Comparison of ENCODE assay signal across 9 cellular contexts in genomic region chr6:106163446-106163965, GRCh38.
DNase-seq lines count a peak whose midpoint lies in the region; ATAC-seq and TF ChIP-seq lines count a peak whose summit lies in the region.
"Had no signal": no experiment of that assay in that cellular context is flagged by ENCODE, and none has a peak within 500 bp of the region (broad histone marks: within the 10 kb centered on the region; RNA-seq: fewer than 3 reads in every experiment).

No MANE protein-coding gene starts in this region.

- H3K4me3 Mint-ChIP-seq in CD14-positive monocyte, result peak overlapping the region; percentile 75 to 88

- H3K27ac ChIP-seq in hepatocyte, result no peak overlapping the region

- H3K4me1 ChIP-seq in hepatocyte (ENCODE audit: insufficient read depth), result no peaks in the 10 kb centered on the region

- H3K36me3 Mint-ChIP-seq in CD14-positive monocyte, result peaks cover 0 to 5% of the 10 kb centered on the region in 2 donors

- peaks cover 0 to 2% (median 0%) of the 10 kb centered on the region in 7 donors for H3K9me3 Mint-ChIP-seq in CD14-positive monocyte

- no peak overlapping the region for H2AFZ ChIP-seq in hepatocyte

- no peak for TF ChIP-seq CTCF in CD14-positive monocyte (IDR thresholded peaks at IDR 0.05)
- no peak for TF ChIP-seq CTCF in hepatocyte (IDR thresholded peaks at IDR 0.05; ENCODE audit: poor library complexity)

- H3K36me3 ChIP-seq in hepatocyte (replicated peaks; ENCODE audit: insufficient read depth, low read depth), result no peaks in the 10 kb centered on the region

- H3K27ac Mint-ChIP-seq in CD14-positive monocyte, result peak overlapping the region; percentile 99 to 100 (median 100)

- H3K79me2 ChIP-seq in hepatocyte, result no peaks in the 10 kb centered on the region

- intact Hi-C loops in CD14-positive monocyte (cut with micrococcal nuclease), result loop anchor here in 1 of 2 donors (5.0 to 10.0 kb wide), 4 partner anchors 41 to 279 kb away; no protein-coding TSS in a partner anchor

- no peaks in the 10 kb centered on the region for H3K27me3 Mint-ChIP-seq in CD14-positive monocyte (ENCODE audit: low read depth in 3 of 3)

- no peaks in the 10 kb centered on the region for H4K20me1 ChIP-seq in hepatocyte (ENCODE audit: insufficient read depth, poor library complexity, severe bottlenecking)

- no peaks in the 10 kb centered on the region for H3K27me3 ChIP-seq in hepatocyte

- H3K9me2 ChIP-seq in hepatocyte (replicated peaks; ENCODE audit: insufficient read depth), result no peaks in the 10 kb centered on the region

- DNase-seq in CD14-positive monocyte (ENCODE audit: low spot score), result peak; percentile 75
- peak; percentile 86 for DNase-seq in MV-4-11 (lab: John Stamatoyannopoulos, UW)
- peak; percentile 82 for DNase-seq in activated effector memory CD4-positive, alpha-beta T cell treated with anti-CD3 and anti-CD28 coated beads, Interleukin-2, amount 50 U/mL, for 16 hours
- DNase-seq in hepatocyte (ENCODE audit: low spot score), result peak; percentile 28
- DNase-seq in stimulated activated CD4-positive, alpha-beta T cell treated with anti-CD3 and anti-CD28 coated beads, Interleukin-2, amount 100 ng/mL, for 4 hours (ENCODE audit: low read depth), result peak; percentile 40
- DNase-seq in NCI-H226, result no peak
- no peak for DNase-seq in GF-D8 (lab: John Stamatoyannopoulos, UW)

- WGBS in hepatocyte (ENCODE audit: low lambda C conversion rate, missing lambda C conversion rate), result 52% methylated on average over 7 of the region's 7 CpGs

- H3K4me3 ChIP-seq in hepatocyte, result no peak overlapping the region

- H3K4me2 ChIP-seq in hepatocyte, result no peak overlapping the region

- no peaks in the 10 kb centered on the region for H3K9me3 ChIP-seq in hepatocyte (ENCODE audit: low read depth)

- H3K4me1 Mint-ChIP-seq in CD14-positive monocyte, result peaks cover 44% of the 10 kb centered on the region

- peak; percentile 26 for ATAC-seq in GM21619 (IDR thresholded peaks at IDR 0.05; ENCODE audit: unreplicated experiment)
- ATAC-seq: HCT116 had no signal

Comparison
In these comparisons a context has a peak if more than half of its experiments do, and no peak if none do; other contexts are left out.
1. DNase-seq: peak in CD14-positive monocyte (single experiment), MV-4-11 (single experiment), activated effector memory CD4-positive, alpha-beta T cell treated with anti-CD3 and anti-CD28 coated beads, Interleukin-2, amount 50 U/mL, for 16 hours (single experiment), hepatocyte (single experiment) and stimulated activated CD4-positive, alpha-beta T cell treated with anti-CD3 and anti-CD28 coated beads, Interleukin-2, amount 100 ng/mL, for 4 hours (single experiment); none in NCI-H226 (single experiment) and GF-D8 (single experiment).